Comparison of ENCODE assay signal across 1 cellular context in the genomic region with DNA sequence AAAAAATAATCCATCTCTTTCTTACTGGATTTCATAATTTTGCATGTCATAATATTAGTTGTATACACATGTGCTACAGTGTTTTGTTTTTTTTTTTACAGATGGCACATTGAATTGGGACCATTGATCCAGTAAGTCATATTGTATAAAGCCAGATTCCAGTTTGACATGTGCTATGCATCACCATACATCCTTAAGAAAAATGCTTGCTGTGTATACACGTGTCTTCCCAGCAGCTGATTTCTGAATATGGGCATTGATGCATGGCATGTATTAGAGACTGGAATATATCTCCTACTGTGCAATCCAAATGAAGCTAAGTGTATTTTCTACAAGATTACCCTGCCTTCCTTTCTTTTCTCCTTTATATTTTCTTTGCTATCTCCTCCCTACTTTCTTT.
TF ChIP-seq lines count a peak whose summit lies in the region.

No MANE protein-coding gene starts in this region.

TF ChIP-seq in neural cell, 6 proteins besides CTCF, POLR2A, EP300 and RAD21 (continued from another document):
- TF ChIP-seq POLR2AphosphoS5 (IDR thresholded peaks at IDR 0.05) (peak; percentile 11), TAF1 (IDR thresholded peaks at IDR 0.05; ENCODE audit: low read depth) (no peak), EZH2 (IDR thresholded peaks at IDR 0.05; ENCODE audit: borderline replicate concordance, insufficient read depth, low read length, poor library complexity, severe bottlenecking) (no peak)
- TF ChIP-seq, protein P1, sequence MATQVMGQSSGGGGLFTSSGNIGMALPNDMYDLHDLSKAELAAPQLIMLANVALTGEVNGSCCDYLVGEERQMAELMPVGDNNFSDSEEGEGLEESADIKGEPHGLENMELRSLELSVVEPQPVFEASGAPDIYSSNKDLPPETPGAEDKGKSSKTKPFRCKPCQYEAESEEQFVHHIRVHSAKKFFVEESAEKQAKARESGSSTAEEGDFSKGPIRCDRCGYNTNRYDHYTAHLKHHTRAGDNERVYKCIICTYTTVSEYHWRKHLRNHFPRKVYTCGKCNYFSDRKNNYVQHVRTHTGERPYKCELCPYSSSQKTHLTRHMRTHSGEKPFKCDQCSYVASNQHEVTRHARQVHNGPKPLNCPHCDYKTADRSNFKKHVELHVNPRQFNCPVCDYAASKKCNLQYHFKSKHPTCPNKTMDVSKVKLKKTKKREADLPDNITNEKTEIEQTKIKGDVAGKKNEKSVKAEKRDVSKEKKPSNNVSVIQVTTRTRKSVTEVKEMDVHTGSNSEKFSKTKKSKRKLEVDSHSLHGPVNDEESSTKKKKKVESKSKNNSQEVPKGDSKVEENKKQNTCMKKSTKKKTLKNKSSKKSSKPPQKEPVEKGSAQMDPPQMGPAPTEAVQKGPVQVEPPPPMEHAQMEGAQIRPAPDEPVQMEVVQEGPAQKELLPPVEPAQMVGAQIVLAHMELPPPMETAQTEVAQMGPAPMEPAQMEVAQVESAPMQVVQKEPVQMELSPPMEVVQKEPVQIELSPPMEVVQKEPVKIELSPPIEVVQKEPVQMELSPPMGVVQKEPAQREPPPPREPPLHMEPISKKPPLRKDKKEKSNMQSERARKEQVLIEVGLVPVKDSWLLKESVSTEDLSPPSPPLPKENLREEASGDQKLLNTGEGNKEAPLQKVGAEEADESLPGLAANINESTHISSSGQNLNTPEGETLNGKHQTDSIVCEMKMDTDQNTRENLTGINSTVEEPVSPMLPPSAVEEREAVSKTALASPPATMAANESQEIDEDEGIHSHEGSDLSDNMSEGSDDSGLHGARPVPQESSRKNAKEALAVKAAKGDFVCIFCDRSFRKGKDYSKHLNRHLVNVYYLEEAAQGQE (IDR thresholded peaks at IDR 0.05; ENCODE audit: borderline replicate concordance) = no peak
